1 cellular context compared by ENCODE assay signal in the genomic region with DNA sequence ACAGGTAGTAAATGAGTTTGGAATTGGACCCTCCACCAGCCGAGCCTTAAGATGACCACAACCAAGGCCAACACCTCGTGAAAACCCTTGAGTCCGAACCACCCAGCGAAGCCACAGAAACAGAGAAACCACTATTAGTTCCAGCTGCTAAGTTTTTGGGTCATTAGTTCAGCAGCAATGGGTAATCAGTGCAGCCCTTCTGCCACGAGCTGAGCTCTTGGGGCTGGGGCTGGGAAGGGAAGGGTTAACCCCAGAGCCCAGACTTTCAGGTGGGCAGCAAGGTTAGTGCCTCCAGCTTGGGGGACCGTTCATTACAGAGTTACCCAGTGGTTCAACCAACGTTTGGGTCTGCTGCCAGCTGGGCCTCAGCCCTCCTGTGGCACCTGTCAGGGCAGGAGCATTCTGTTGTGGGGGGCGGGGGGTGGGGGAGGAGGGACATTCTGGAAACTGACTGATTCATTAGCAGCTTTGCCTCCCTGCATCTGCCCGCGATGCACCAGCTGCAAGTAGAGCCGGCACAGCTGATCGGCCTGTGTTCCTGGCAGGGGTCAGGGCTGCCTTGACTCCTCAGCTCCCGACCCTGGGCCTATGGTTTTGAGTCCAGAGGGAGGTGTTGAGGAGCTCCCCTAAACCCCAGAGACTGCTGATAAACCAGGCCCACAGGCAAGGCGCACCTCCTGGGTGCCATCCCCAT.
TF ChIP-seq lines count a peak whose summit lies in the region.

No MANE protein-coding gene starts in this region.

TF ChIP-seq in GM12878, 131 proteins besides CTCF, POLR2A, EP300 and RAD21:
- TF ChIP-seq CHD1 (IDR thresholded peaks at IDR 0.05; ENCODE audit: low read depth, low read length) (no peak), ASH2L (IDR thresholded peaks at IDR 0.05; ENCODE audit: borderline replicate concordance, low read depth) (no peak), EZH2 (IDR thresholded peaks at IDR 0.05; ENCODE audit: borderline replicate concordance, control insufficient read depth, low read depth, low read length) (no peak), PAX5 (IDR thresholded peaks at IDR 0.05; ENCODE audit: borderline replicate concordance, low read depth, low read length) (peak; percentile 89), ATF7 (IDR thresholded peaks at IDR 0.05; ENCODE audit: low read depth) (no peak), RELA (IDR thresholded peaks at IDR 0.05; ENCODE audit: borderline replicate concordance, partially characterized antibody) (no peak), SREBF2 (IDR thresholded peaks at IDR 0.05; ENCODE audit: low read length) (no peak), YY1 (IDR thresholded peaks at IDR 0.05; ENCODE audit: low read depth, low read length) (no peak), GABPA (IDR thresholded peaks at IDR 0.05; ENCODE audit: low read depth) (no peak), FOS (IDR thresholded peaks at IDR 0.05; ENCODE audit: borderline replicate concordance, extremely low read depth, insufficient read length) (no peak), KLF5 (IDR thresholded peaks at IDR 0.05; ENCODE audit: partially characterized antibody) (no peak), STAT3 (IDR thresholded peaks at IDR 0.05; ENCODE audit: low read depth, low read length) (no peak), BCL11A (IDR thresholded peaks at IDR 0.05; ENCODE audit: low read depth, low read length) (0 out of 2 replicates have a peak, but pooled peaks have one; percentile 20), EED (IDR thresholded peaks at IDR 0.05; ENCODE audit: low read depth) (no peak), IKZF2 (IDR thresholded peaks at IDR 0.05) (0 out of 4 replicates have a peak, but pooled peaks of 1 of the 2 experiments have one; percentile 14), MEF2B (IDR thresholded peaks at IDR 0.05; ENCODE audit: partially characterized antibody, poor library complexity, severe bottlenecking) (no peak), NRF1 (conservative IDR thresholded peaks at IDR 0.05; ENCODE audit: low read depth, low read length) (no peak), ZNF24 (IDR thresholded peaks at IDR 0.05) (0 out of 2 replicates have a peak, but pooled peaks have one; percentile 37), SP1 (IDR thresholded peaks at IDR 0.05; ENCODE audit: low read depth, low read length) (no peak), MTA2 (IDR thresholded peaks at IDR 0.05; ENCODE audit: low read depth) (peak; percentile 59; the same call in 1 of the 2 replicates), CREB1 (IDR thresholded peaks at IDR 0.05; ENCODE audit: low read depth) (no peak), BHLHE40 (IDR thresholded peaks at IDR 0.05; ENCODE audit: borderline replicate concordance in 1 of 2, low read depth in 2 of 2, low read length in 1 of 2) (peak; percentile 33 to 60; a peak in 1 of 4 replicates), EGR1 (IDR thresholded peaks at IDR 0.05; ENCODE audit: borderline replicate concordance in 1 of 2, low read depth in 2 of 2, low read length in 2 of 2) (no peak), PML (IDR thresholded peaks at IDR 0.05; ENCODE audit: low read length) (no peak), NR2F1 (conservative IDR thresholded peaks at IDR 0.05) (peak; percentile 90), CEBPB (IDR thresholded peaks at IDR 0.05; ENCODE audit: borderline replicate concordance in 1 of 2, low read depth in 2 of 2, low read length in 2 of 2) (no peak), BACH1 (IDR thresholded peaks at IDR 0.05; ENCODE audit: borderline replicate concordance) (no peak), RUNX3 (IDR thresholded peaks at IDR 0.05; ENCODE audit: low read length) (0 out of 2 replicates have a peak, but pooled peaks have one; percentile 10), CBFB (IDR thresholded peaks at IDR 0.05; ENCODE audit: low read depth) (no peak)
- TF ChIP-seq, protein P1, sequence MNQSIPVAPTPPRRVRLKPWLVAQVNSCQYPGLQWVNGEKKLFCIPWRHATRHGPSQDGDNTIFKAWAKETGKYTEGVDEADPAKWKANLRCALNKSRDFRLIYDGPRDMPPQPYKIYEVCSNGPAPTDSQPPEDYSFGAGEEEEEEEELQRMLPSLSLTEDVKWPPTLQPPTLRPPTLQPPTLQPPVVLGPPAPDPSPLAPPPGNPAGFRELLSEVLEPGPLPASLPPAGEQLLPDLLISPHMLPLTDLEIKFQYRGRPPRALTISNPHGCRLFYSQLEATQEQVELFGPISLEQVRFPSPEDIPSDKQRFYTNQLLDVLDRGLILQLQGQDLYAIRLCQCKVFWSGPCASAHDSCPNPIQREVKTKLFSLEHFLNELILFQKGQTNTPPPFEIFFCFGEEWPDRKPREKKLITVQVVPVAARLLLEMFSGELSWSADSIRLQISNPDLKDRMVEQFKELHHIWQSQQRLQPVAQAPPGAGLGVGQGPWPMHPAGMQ (IDR thresholded peaks at IDR 0.05; ENCODE audit: borderline replicate concordance), result no peak
- TF ChIP-seq, protein P2, sequence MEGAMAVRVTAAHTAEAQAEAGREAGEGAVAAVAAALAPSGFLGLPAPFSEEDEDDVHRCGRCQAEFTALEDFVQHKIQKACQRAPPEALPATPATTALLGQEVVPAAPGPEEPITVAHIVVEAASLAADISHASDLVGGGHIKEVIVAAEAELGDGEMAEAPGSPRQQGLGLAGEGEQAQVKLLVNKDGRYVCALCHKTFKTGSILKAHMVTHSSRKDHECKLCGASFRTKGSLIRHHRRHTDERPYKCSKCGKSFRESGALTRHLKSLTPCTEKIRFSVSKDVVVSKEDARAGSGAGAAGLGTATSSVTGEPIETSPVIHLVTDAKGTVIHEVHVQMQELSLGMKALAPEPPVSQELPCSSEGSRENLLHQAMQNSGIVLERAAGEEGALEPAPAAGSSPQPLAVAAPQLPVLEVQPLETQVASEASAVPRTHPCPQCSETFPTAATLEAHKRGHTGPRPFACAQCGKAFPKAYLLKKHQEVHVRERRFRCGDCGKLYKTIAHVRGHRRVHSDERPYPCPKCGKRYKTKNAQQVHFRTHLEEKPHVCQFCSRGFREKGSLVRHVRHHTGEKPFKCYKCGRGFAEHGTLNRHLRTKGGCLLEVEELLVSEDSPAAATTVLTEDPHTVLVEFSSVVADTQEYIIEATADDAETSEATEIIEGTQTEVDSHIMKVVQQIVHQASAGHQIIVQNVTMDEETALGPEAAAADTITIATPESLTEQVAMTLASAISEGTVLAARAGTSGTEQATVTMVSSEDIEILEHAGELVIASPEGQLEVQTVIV (IDR thresholded peaks at IDR 0.05; ENCODE audit: borderline replicate concordance, partially characterized antibody), result no peak
- TF ChIP-seq, protein P3, sequence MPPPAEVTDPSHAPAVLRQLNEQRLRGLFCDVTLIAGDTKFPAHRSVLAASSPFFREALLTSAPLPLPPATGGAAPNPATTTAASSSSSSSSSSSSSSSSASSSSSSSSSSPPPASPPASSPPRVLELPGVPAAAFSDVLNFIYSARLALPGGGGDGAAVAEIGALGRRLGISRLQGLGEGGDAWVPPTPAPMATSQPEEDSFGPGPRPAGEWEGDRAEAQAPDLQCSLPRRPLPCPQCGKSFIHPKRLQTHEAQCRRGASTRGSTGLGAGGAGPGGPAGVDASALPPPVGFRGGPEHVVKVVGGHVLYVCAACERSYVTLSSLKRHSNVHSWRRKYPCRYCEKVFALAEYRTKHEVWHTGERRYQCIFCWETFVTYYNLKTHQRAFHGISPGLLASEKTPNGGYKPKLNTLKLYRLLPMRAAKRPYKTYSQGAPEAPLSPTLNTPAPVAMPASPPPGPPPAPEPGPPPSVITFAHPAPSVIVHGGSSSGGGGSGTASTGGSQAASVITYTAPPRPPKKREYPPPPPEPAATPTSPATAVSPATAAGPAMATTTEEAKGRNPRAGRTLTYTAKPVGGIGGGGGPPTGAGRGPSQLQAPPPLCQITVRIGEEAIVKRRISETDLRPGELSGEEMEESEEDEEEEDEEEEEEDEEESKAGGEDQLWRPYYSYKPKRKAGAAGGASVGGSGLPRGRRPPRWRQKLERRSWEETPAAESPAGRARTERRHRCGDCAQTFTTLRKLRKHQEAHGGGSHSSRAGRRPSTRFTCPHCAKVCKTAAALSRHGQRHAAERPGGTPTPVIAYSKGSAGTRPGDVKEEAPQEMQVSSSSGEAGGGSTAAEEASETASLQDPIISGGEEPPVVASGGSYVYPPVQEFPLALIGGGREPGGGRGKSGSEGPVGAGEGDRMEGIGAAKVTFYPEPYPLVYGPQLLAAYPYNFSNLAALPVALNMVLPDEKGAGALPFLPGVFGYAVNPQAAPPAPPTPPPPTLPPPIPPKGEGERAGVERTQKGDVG (CRISPR knock-in tag; IDR thresholded peaks at IDR 0.05), result no peak
- TF ChIP-seq, protein P4, sequence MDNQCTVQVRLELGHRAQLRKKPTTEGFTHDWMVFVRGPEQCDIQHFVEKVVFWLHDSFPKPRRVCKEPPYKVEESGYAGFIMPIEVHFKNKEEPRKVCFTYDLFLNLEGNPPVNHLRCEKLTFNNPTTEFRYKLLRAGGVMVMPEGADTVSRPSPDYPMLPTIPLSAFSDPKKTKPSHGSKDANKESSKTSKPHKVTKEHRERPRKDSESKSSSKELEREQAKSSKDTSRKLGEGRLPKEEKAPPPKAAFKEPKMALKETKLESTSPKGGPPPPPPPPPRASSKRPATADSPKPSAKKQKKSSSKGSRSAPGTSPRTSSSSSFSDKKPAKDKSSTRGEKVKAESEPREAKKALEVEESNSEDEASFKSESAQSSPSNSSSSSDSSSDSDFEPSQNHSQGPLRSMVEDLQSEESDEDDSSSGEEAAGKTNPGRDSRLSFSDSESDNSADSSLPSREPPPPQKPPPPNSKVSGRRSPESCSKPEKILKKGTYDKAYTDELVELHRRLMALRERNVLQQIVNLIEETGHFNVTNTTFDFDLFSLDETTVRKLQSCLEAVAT (IDR thresholded peaks at IDR 0.05), result 0 out of 2 replicates have a peak, but pooled peaks have one; percentile 19
- TF ChIP-seq, protein P5, sequence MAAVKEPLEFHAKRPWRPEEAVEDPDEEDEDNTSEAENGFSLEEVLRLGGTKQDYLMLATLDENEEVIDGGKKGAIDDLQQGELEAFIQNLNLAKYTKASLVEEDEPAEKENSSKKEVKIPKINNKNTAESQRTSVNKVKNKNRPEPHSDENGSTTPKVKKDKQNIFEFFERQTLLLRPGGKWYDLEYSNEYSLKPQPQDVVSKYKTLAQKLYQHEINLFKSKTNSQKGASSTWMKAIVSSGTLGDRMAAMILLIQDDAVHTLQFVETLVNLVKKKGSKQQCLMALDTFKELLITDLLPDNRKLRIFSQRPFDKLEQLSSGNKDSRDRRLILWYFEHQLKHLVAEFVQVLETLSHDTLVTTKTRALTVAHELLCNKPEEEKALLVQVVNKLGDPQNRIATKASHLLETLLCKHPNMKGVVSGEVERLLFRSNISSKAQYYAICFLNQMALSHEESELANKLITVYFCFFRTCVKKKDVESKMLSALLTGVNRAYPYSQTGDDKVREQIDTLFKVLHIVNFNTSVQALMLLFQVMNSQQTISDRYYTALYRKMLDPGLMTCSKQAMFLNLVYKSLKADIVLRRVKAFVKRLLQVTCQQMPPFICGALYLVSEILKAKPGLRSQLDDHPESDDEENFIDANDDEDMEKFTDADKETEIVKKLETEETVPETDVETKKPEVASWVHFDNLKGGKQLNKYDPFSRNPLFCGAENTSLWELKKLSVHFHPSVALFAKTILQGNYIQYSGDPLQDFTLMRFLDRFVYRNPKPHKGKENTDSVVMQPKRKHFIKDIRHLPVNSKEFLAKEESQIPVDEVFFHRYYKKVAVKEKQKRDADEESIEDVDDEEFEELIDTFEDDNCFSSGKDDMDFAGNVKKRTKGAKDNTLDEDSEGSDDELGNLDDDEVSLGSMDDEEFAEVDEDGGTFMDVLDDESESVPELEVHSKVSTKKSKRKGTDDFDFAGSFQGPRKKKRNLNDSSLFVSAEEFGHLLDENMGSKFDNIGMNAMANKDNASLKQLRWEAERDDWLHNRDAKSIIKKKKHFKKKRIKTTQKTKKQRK (IDR thresholded peaks at IDR 0.05; ENCODE audit: low read depth, low read length), result no peak
- TF ChIP-seq, protein P6, sequence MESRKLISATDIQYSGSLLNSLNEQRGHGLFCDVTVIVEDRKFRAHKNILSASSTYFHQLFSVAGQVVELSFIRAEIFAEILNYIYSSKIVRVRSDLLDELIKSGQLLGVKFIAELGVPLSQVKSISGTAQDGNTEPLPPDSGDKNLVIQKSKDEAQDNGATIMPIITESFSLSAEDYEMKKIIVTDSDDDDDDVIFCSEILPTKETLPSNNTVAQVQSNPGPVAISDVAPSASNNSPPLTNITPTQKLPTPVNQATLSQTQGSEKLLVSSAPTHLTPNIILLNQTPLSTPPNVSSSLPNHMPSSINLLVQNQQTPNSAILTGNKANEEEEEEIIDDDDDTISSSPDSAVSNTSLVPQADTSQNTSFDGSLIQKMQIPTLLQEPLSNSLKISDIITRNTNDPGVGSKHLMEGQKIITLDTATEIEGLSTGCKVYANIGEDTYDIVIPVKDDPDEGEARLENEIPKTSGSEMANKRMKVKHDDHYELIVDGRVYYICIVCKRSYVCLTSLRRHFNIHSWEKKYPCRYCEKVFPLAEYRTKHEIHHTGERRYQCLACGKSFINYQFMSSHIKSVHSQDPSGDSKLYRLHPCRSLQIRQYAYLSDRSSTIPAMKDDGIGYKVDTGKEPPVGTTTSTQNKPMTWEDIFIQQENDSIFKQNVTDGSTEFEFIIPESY (IDR thresholded peaks at IDR 0.05), result no peak
